In the genomic region with DNA sequence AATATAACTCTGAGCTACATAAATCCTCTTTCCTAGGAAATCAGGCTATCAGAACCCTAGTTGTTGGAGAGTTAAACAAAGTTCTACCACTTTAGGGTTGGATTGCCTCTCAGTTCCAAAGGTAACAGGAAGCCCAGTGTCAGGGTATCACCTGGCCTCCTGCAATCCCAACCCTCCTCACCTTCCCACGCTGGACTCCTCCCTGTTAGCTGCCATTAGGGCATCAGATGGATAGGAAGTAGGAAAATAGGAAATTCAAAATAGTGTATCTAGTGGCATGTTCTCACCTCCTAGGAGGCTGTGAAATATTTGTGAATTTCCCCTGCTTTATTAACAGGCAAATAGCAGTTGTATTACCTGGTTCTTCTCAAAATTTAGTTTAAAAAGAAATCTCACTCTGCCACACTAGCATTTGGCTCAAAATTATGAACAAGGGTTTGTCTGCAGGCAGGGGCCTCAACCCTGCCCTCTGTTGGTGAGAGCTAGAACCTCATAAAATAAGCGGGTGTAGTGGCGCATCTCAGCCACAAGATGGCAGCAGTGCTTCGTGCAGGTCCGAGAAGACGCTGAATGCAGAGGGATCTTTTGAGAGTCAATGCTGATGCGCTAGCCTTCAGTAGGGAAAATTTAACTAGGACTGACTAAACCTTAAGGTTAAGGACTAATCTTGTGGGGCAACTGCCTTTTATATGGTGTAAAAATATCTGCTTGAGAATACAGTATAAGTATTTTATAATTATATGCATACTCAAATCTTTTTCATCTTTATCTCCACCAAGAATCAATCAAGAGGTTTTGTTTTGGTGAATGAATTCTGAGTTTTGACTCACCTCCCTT, we compare ENCODE assay signal across 1 cellular context.
A peak's percentile ranks its signal among the peaks of the same experiment; 100 is the strongest.
TF ChIP-seq lines count a peak whose summit lies in the region.

No MANE protein-coding gene starts in this region.

TF ChIP-seq in K562, 482 proteins besides CTCF, POLR2A, EP300 and RAD21 (continued from another document and continues in another):
- TF ChIP-seq, protein P1, sequence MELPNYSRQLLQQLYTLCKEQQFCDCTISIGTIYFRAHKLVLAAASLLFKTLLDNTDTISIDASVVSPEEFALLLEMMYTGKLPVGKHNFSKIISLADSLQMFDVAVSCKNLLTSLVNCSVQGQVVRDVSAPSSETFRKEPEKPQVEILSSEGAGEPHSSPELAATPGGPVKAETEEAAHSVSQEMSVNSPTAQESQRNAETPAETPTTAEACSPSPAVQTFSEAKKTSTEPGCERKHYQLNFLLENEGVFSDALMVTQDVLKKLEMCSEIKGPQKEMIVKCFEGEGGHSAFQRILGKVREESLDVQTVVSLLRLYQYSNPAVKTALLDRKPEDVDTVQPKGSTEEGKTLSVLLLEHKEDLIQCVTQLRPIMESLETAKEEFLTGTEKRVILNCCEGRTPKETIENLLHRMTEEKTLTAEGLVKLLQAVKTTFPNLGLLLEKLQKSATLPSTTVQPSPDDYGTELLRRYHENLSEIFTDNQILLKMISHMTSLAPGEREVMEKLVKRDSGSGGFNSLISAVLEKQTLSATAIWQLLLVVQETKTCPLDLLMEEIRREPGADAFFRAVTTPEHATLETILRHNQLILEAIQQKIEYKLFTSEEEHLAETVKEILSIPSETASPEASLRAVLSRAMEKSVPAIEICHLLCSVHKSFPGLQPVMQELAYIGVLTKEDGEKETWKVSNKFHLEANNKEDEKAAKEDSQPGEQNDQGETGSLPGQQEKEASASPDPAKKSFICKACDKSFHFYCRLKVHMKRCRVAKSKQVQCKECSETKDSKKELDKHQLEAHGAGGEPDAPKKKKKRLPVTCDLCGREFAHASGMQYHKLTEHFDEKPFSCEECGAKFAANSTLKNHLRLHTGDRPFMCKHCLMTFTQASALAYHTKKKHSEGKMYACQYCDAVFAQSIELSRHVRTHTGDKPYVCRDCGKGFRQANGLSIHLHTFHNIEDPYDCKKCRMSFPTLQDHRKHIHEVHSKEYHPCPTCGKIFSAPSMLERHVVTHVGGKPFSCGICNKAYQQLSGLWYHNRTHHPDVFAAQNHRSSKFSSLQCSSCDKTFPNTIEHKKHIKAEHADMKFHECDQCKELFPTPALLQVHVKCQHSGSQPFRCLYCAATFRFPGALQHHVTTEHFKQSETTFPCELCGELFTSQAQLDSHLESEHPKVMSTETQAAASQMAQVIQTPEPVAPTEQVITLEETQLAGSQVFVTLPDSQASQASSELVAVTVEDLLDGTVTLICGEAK (IDR thresholded peaks at IDR 0.05), result no peak
- TF ChIP-seq, protein P1 (CRISPR knock-in tag; IDR thresholded peaks at IDR 0.05), result no peak
- TF ChIP-seq, protein P2, sequence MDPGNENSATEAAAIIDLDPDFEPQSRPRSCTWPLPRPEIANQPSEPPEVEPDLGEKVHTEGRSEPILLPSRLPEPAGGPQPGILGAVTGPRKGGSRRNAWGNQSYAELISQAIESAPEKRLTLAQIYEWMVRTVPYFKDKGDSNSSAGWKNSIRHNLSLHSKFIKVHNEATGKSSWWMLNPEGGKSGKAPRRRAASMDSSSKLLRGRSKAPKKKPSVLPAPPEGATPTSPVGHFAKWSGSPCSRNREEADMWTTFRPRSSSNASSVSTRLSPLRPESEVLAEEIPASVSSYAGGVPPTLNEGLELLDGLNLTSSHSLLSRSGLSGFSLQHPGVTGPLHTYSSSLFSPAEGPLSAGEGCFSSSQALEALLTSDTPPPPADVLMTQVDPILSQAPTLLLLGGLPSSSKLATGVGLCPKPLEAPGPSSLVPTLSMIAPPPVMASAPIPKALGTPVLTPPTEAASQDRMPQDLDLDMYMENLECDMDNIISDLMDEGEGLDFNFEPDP (CRISPR knock-in tag; IDR thresholded peaks at IDR 0.05), result no peak
- TF ChIP-seq, protein P3, sequence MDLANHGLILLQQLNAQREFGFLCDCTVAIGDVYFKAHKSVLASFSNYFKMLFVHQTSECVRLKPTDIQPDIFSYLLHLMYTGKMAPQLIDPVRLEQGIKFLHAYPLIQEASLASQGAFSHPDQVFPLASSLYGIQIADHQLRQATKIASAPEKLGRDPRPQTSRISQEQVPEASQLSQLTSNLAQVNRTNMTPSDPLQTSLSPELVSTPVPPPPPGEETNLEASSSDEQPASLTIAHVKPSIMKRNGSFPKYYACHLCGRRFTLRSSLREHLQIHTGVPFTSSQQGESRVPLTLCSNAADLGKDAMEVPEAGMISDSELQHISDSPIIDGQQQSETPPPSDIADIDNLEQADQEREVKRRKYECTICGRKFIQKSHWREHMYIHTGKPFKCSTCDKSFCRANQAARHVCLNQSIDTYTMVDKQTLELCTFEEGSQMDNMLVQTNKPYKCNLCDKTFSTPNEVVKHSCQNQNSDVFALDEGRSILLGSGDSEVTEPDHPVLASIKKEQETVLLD (IDR thresholded peaks at IDR 0.05), result no peak
- TF ChIP-seq, protein P4, sequence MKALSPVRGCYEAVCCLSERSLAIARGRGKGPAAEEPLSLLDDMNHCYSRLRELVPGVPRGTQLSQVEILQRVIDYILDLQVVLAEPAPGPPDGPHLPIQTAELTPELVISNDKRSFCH (CRISPR knock-in tag; IDR thresholded peaks at IDR 0.05), result no peak
- TF ChIP-seq, protein P4 (tag; IDR thresholded peaks at IDR 0.05), result no peak
- TF ChIP-seq BDP1 (IDR thresholded peaks at IDR 0.05; ENCODE audit: insufficient read depth, insufficient read length), result no peak
- no peak for TF ChIP-seq NR2C2 (CRISPR knock-in tag; IDR thresholded peaks at IDR 0.05)
- TF ChIP-seq NR2C2 (tag; IDR thresholded peaks at IDR 0.05), result no peak
- TF ChIP-seq MYC (IDR thresholded peaks at IDR 0.05; ENCODE audit: low read depth, low read length), result no peak
- no peak for TF ChIP-seq MYC (CRISPR knock-in tag; IDR thresholded peaks at IDR 0.05; ENCODE audit: borderline replicate concordance, low read depth)
- TF ChIP-seq, protein P5, sequence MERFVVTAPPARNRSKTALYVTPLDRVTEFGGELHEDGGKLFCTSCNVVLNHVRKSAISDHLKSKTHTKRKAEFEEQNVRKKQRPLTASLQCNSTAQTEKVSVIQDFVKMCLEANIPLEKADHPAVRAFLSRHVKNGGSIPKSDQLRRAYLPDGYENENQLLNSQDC (CRISPR knock-in tag; IDR thresholded peaks at IDR 0.05), result no peak
- TF ChIP-seq CHD1 (IDR thresholded peaks at IDR 0.05; ENCODE audit: low read length), result no peak
- TF ChIP-seq SAP30 (IDR thresholded peaks at IDR 0.05; ENCODE audit: borderline replicate concordance, insufficient read depth, low read depth, low read length, poor library complexity, severe bottlenecking), result no peak
- no peak for TF ChIP-seq ZFX (CRISPR knock-in tag; IDR thresholded peaks at IDR 0.05)
- TF ChIP-seq SMARCB1 (IDR thresholded peaks at IDR 0.05; ENCODE audit: insufficient read length, low read depth), result no peak
- no peak for TF ChIP-seq PHF8 (IDR thresholded peaks at IDR 0.05; ENCODE audit: borderline replicate concordance, low read length)
- TF ChIP-seq ZBTB7A (IDR thresholded peaks at IDR 0.05; ENCODE audit: borderline replicate concordance, control insufficient read depth, low read depth, low read length), result no peak
- TF ChIP-seq, protein P6, sequence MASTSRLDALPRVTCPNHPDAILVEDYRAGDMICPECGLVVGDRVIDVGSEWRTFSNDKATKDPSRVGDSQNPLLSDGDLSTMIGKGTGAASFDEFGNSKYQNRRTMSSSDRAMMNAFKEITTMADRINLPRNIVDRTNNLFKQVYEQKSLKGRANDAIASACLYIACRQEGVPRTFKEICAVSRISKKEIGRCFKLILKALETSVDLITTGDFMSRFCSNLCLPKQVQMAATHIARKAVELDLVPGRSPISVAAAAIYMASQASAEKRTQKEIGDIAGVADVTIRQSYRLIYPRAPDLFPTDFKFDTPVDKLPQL (IDR thresholded peaks at IDR 0.05; ENCODE audit: extremely low read depth, insufficient read length), result no peak
- TF ChIP-seq ZNF76 (CRISPR knock-in tag; IDR thresholded peaks at IDR 0.05; ENCODE audit: borderline replicate concordance), result no peak
- TF ChIP-seq OTX1 (CRISPR knock-in tag; IDR thresholded peaks at IDR 0.05), result no peak
- TF ChIP-seq, protein P7, sequence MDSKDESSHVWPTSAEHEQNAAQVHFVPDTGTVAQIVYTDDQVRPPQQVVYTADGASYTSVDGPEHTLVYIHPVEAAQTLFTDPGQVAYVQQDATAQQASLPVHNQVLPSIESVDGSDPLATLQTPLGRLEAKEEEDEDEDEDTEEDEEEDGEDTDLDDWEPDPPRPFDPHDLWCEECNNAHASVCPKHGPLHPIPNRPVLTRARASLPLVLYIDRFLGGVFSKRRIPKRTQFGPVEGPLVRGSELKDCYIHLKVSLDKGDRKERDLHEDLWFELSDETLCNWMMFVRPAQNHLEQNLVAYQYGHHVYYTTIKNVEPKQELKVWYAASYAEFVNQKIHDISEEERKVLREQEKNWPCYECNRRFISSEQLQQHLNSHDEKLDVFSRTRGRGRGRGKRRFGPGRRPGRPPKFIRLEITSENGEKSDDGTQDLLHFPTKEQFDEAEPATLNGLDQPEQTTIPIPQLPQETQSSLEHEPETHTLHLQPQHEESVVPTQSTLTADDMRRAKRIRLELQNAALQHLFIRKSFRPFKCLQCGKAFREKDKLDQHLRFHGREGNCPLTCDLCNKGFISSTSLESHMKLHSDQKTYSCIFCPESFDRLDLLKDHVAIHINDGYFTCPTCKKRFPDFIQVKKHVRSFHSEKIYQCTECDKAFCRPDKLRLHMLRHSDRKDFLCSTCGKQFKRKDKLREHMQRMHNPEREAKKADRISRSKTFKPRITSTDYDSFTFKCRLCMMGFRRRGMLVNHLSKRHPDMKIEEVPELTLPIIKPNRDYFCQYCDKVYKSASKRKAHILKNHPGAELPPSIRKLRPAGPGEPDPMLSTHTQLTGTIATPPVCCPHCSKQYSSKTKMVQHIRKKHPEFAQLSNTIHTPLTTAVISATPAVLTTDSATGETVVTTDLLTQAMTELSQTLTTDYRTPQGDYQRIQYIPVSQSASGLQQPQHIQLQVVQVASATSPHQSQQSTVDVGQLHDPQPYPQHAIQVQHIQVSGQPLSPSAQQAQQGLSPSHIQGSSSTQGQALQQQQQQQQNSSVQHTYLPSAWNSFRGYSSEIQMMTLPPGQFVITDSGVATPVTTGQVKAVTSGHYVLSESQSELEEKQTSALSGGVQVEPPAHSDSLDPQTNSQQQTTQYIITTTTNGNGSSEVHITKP (IDR thresholded peaks at IDR 0.05; ENCODE audit: partially characterized antibody), result no peak
- TF ChIP-seq NCOA1 (IDR thresholded peaks at IDR 0.05; ENCODE audit: low read depth), result no peak
- TF ChIP-seq KLF13 (tag; IDR thresholded peaks at IDR 0.05; ENCODE audit: borderline replicate concordance, low read depth), result 0 out of 2 replicates have a peak, but pooled peaks have one; percentile 44
- TF ChIP-seq ELF4 (CRISPR knock-in tag; IDR thresholded peaks at IDR 0.05), result no peak
- no peak for TF ChIP-seq ZNF24 (IDR thresholded peaks at IDR 0.05)
- TF ChIP-seq GABPB2 (CRISPR knock-in tag; conservative IDR thresholded peaks at IDR 0.05), result no peak
- TF ChIP-seq MTA3 (IDR thresholded peaks at IDR 0.05; ENCODE audit: borderline replicate concordance), result no peak
- no peak for TF ChIP-seq ZNF274 (IDR thresholded peaks at IDR 0.05; ENCODE audit: borderline replicate concordance, low read depth, low read length)
- TF ChIP-seq HLTF (IDR thresholded peaks at IDR 0.05), result no peak
- TF ChIP-seq FOXA1 (IDR thresholded peaks at IDR 0.05; ENCODE audit: borderline replicate concordance), result no peak
- no peak for TF ChIP-seq ZNF778 (CRISPR knock-in tag; IDR thresholded peaks at IDR 0.05)
- TF ChIP-seq SREBF1 (IDR thresholded peaks at IDR 0.05; ENCODE audit: borderline replicate concordance, low read depth, low read length), result no peak
- no peak for TF ChIP-seq ZNF785 (CRISPR knock-in tag; IDR thresholded peaks at IDR 0.05)
- no peak for TF ChIP-seq SRF (CRISPR knock-in tag; IDR thresholded peaks at IDR 0.05)
- no peak for TF ChIP-seq KLF10 (CRISPR knock-in tag; IDR thresholded peaks at IDR 0.05)
- no peak for TF ChIP-seq CEBPG (CRISPR knock-in tag; IDR thresholded peaks at IDR 0.05)
- no peak for TF ChIP-seq CEBPG (tag; conservative IDR thresholded peaks at IDR 0.05 in 1 of 2, IDR thresholded peaks at IDR 0.05 in 1 of 2)
- no peak for TF ChIP-seq GTF2A2 (tag; IDR thresholded peaks at IDR 0.05)
- TF ChIP-seq XRCC5 (IDR thresholded peaks at IDR 0.05; ENCODE audit: low read depth, low read length), result peak; percentile 81
- TF ChIP-seq C11orf30 (IDR thresholded peaks at IDR 0.05; ENCODE audit: low read depth), result no peak
- TF ChIP-seq DNMT1 (IDR thresholded peaks at IDR 0.05), result no peak
